Comparison of ENCODE assay signal across 1 cellular context in the genomic region with DNA sequence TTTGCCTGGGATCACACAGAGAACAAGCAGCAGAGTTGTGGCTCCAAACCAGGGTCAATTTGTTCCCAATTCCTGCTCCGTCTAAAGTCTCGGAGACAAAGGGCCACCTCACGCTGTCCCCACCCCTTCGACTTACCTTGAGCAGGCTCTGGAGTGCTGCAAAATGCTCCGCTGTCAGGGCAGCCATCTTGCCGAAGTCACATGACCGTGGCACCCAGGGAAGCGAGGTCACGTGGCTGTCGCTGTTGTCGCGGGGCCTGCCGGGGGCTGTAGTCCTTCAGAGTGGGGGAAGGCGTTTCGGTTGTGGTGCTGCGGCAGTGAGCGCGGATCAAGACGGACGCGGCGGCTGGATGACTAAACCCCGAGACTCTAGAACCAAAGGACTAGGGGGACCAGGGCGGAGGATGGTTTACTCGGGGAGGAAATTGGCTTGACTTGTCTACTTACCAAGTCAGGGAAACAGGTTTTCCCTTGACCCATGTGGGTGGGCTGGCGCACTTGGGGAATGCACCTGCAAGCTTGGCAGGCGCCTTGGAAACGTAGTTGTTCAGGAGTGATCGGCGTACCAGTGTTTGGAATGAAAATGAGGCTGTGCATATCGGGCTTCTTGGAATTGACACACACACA.
TF ChIP-seq lines count a peak whose summit lies in the region.

A gene (minus strand): TSS at position 199 of the 627 bp plus-strand sequence. CDS start 12 bp downstream, at position 187.

TF ChIP-seq in K562, 482 proteins besides CTCF, POLR2A, EP300 and RAD21 (continued from another document):
- peak; percentile 46 for TF ChIP-seq SMAD1 (IDR thresholded peaks at IDR 0.05; ENCODE audit: low read depth, low read length, partially characterized antibody)
- TF ChIP-seq SOX6 (IDR thresholded peaks at IDR 0.05), result peak; percentile 45; the same call in 1 of the 2 replicates
- peak; percentile 87 for TF ChIP-seq CXXC5 (CRISPR knock-in tag; IDR thresholded peaks at IDR 0.05)
- no peak for TF ChIP-seq ZNF3 (CRISPR knock-in tag; IDR thresholded peaks at IDR 0.05)
- peak; percentile 88 for TF ChIP-seq MBD2 (IDR thresholded peaks at IDR 0.05; ENCODE audit: borderline replicate concordance, low read depth)
- no peak for TF ChIP-seq SMARCB1 (IDR thresholded peaks at IDR 0.05; ENCODE audit: insufficient read length, low read depth)
- peak; percentile 89 for TF ChIP-seq FOS (IDR thresholded peaks at IDR 0.05; ENCODE audit: extremely low read depth, insufficient read length)
- TF ChIP-seq SREBF1 (IDR thresholded peaks at IDR 0.05; ENCODE audit: borderline replicate concordance, low read depth, low read length), result peak; percentile 88; the same call in 1 of the 2 replicates
- peak; percentile 86 for TF ChIP-seq TAF1 (IDR thresholded peaks at IDR 0.05; ENCODE audit: control insufficient read depth, extremely low read depth, insufficient read depth, low read length, severe bottlenecking)
- TF ChIP-seq, protein P1, sequence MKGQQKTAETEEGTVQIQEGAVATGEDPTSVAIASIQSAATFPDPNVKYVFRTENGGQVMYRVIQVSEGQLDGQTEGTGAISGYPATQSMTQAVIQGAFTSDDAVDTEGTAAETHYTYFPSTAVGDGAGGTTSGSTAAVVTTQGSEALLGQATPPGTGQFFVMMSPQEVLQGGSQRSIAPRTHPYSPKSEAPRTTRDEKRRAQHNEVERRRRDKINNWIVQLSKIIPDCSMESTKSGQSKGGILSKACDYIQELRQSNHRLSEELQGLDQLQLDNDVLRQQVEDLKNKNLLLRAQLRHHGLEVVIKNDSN (CRISPR knock-in tag; IDR thresholded peaks at IDR 0.05), result peak; percentile 100
- TF ChIP-seq, protein P2, sequence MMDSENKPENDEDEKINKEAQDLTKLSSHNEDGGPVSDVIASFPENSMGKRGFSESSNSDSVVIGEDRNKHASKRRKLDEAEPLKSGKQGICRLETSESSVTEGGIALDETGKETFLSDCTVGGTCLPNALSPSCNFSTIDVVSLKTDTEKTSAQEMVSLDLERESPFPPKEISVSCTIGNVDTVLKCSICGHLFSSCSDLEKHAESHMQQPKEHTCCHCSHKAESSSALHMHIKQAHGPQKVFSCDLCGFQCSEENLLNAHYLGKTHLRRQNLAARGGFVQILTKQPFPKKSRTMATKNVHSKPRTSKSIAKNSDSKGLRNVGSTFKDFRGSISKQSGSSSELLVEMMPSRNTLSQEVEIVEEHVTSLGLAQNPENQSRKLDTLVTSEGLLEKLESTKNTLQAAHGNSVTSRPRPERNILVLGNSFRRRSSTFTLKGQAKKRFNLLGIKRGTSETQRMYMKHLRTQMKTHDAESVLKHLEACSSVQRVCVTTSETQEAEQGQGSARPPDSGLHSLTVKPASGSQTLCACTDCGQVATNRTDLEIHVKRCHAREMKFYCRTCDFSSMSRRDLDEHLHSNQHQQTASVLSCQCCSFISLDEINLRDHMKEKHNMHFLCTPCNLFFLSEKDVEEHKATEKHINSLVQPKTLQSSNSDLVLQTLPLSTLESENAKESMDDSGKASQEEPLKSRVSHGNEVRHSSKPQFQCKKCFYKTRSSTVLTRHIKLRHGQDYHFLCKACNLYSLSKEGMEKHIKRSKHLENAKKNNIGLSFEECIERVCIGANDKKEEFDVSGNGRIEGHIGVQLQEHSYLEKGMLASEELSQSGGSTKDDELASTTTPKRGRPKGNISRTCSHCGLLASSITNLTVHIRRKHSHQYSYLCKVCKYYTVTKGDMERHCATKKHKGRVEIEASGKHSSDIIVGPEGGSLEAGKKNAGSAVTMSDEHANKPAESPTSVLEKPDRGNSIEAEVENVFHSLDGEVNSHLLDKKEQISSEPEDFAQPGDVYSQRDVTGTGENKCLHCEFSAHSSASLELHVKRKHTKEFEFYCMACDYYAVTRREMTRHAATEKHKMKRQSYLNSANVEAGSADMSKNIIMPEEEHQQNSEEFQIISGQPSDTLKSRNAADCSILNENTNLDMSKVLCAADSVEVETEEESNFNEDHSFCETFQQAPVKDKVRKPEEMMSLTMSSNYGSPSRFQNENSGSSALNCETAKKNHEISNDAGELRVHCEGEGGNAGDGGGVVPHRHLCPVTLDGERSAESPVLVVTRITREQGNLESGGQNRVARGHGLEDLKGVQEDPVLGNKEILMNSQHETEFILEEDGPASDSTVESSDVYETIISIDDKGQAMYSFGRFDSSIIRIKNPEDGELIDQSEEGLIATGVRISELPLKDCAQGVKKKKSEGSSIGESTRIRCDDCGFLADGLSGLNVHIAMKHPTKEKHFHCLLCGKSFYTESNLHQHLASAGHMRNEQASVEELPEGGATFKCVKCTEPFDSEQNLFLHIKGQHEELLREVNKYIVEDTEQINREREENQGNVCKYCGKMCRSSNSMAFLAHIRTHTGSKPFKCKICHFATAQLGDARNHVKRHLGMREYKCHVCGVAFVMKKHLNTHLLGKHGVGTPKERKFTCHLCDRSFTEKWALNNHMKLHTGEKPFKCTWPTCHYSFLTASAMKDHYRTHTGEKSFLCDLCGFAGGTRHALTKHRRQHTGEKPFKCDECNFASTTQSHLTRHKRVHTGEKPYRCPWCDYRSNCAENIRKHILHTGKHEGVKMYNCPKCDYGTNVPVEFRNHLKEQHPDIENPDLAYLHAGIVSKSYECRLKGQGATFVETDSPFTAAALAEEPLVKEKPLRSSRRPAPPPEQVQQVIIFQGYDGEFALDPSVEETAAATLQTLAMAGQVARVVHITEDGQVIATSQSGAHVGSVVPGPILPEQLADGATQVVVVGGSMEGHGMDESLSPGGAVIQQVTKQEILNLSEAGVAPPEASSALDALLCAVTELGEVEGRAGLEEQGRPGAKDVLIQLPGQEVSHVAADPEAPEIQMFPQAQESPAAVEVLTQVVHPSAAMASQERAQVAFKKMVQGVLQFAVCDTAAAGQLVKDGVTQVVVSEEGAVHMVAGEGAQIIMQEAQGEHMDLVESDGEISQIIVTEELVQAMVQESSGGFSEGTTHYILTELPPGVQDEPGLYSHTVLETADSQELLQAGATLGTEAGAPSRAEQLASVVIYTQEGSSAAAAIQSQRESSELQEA (IDR thresholded peaks at IDR 0.05; ENCODE audit: low read depth), result no peak
- no peak for TF ChIP-seq BRF1 (IDR thresholded peaks at IDR 0.05; ENCODE audit: borderline replicate concordance, extremely low read depth, insufficient read length)
- peak; percentile 59; the same call in 1 of the 2 replicates for TF ChIP-seq SP1 (CRISPR knock-in tag; IDR thresholded peaks at IDR 0.05)
- TF ChIP-seq, protein P3, sequence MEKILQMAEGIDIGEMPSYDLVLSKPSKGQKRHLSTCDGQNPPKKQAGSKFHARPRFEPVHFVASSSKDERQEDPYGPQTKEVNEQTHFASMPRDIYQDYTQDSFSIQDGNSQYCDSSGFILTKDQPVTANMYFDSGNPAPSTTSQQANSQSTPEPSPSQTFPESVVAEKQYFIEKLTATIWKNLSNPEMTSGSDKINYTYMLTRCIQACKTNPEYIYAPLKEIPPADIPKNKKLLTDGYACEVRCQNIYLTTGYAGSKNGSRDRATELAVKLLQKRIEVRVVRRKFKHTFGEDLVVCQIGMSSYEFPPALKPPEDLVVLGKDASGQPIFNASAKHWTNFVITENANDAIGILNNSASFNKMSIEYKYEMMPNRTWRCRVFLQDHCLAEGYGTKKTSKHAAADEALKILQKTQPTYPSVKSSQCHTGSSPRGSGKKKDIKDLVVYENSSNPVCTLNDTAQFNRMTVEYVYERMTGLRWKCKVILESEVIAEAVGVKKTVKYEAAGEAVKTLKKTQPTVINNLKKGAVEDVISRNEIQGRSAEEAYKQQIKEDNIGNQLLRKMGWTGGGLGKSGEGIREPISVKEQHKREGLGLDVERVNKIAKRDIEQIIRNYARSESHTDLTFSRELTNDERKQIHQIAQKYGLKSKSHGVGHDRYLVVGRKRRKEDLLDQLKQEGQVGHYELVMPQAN (IDR thresholded peaks at IDR 0.05; ENCODE audit: borderline replicate concordance), result peak; percentile 99
- no peak for TF ChIP-seq NR1H2 (CRISPR knock-in tag; IDR thresholded peaks at IDR 0.05)
- TF ChIP-seq RNF2 (IDR thresholded peaks at IDR 0.05), result 0 out of 2 replicates have a peak, but pooled peaks have one; percentile 50
- peak; percentile 80 for TF ChIP-seq POLR2G (IDR thresholded peaks at IDR 0.05; ENCODE audit: low read depth, low read length)
- peak; percentile 30; the same call in 1 of the 2 replicates for TF ChIP-seq JUN (IDR thresholded peaks at IDR 0.05; ENCODE audit: borderline replicate concordance, low read depth, low read length)
- no peak for TF ChIP-seq JUN (CRISPR knock-in tag; IDR thresholded peaks at IDR 0.05; ENCODE audit: borderline replicate concordance)
- peak in 1 of 2 experiments; percentile 79; a peak in 2 of 4 replicates for TF ChIP-seq TEAD1 (CRISPR knock-in tag; IDR thresholded peaks at IDR 0.05)
- TF ChIP-seq, protein P4, sequence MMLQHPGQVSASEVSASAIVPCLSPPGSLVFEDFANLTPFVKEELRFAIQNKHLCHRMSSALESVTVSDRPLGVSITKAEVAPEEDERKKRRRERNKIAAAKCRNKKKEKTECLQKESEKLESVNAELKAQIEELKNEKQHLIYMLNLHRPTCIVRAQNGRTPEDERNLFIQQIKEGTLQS (IDR thresholded peaks at IDR 0.05), result peak; percentile 54; the same call in 1 of the 2 replicates
- TF ChIP-seq, protein P4 (CRISPR knock-in tag; conservative IDR thresholded peaks at IDR 0.05), result 0 out of 2 replicates have a peak, but pooled peaks have one; percentile 62
